In genomic region chr11:103903621-103904323, GRCh38 we compare ENCODE assay signal across 11 cellular contexts.
DNase-seq lines count a peak whose midpoint lies in the region; ATAC-seq and TF ChIP-seq lines count a peak whose summit lies in the region.
"Had no signal": no experiment of that assay in that cellular context is flagged by ENCODE, and none has a peak within 500 bp of the region (broad histone marks: within the 10 kb centered on the region; RNA-seq: fewer than 3 reads in every experiment).

No MANE protein-coding gene starts in this region.

- DNase-seq in DMS153 (lab: John Stamatoyannopoulos, UW) (peak; percentile 37), SIG-M5 treated with dmso at 0.1 percent for 504 hours (lab: John Stamatoyannopoulos, UW; ENCODE audit: unreplicated experiment) (no peak), NCI-H82 treated with DMSO at 0.1 percent for 48 hours (lab: John Stamatoyannopoulos, UW; ENCODE audit: unreplicated experiment) (no peak), hypothalamus (lab: John Stamatoyannopoulos, UW) (no peak)
- DNase-seq in stimulated activated CD4-positive, alpha-beta T cell treated with anti-CD3 and anti-CD28 coated beads, Interleukin-2, amount 100 ng/mL, for 24 hours, result no peak
- DNase-seq: activated CD4-positive, CD25-positive, alpha-beta regulatory T cell; activated naive CD4-positive, alpha-beta T cell treated with anti-CD3 and anti-CD28 coated beads, Interleukin-2, amount 50 U/mL, for 16 hours; effector CD4-positive, alpha-beta T cell had no signal

- ATAC-seq in HG02759 (IDR thresholded peaks at IDR 0.05; ENCODE audit: unreplicated experiment), result peak; percentile 91
- ATAC-seq in HG03521 (IDR thresholded peaks at IDR 0.05; ENCODE audit: unreplicated experiment), result peak; percentile 88

- TF ChIP-seq POLR2A in GM19099 (IDR thresholded peaks at IDR 0.05; ENCODE audit: extremely low read depth, insufficient read length, low read depth), result peak; percentile 4
